In the genomic region with DNA sequence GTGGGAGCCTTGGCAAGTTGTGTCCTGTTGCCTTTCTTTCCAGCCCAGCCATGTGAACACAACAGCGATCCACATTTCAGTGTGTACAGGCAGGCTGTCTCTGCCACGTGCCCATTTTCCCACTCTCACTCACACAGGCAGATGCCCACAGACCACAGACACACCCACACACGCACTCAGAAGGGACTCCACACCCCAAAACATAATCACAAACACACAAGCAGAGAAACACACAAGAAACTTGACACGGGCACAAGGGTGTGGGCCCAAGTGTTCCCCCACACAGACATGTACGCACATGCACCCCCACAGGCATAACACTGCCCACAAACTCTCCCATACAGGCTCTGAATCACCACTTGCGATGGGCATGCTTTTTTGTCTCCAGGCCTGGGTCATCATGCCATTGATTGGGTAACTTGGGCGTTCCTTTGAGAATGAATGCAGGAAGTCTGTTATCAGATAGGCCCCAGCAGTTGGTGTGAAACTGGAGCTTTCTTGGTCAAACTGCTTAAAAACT, we compare ENCODE assay signal across 8 cellular contexts.
DNase-seq lines count a peak whose midpoint lies in the region; ATAC-seq and TF ChIP-seq lines count a peak whose summit lies in the region.

No MANE protein-coding gene starts in this region.

- H3K4me1 ChIP-seq in lower lobe of right lung = no peaks in the 10 kb centered on the region

- TF ChIP-seq CTCF in lower lobe of right lung (IDR thresholded peaks at IDR 0.05) = no peak

- intact Hi-C loops in lower lobe of right lung (cut with DNase I) = no loop called here

- peak; percentile 42 for ATAC-seq in HG02623 (IDR thresholded peaks at IDR 0.05; ENCODE audit: unreplicated experiment)
- ATAC-seq in activated naive CD4-positive, alpha-beta T cell treated with anti-CD3 and anti-CD28 coated beads, Interleukin-2, amount 50 U/mL, for 72 hours = peak; percentile 83 to 91
- peak; percentile 84 to 90 for ATAC-seq in lower lobe of right lung

- no peaks in the 10 kb centered on the region for H3K9me3 ChIP-seq in lower lobe of right lung

- peak overlapping the region; percentile 93 to 97 for H3K27ac Mint-ChIP-seq in activated naive CD4-positive, alpha-beta T cell treated with anti-CD3 and anti-CD28 coated beads, Interleukin-2, amount 50 U/mL, for 72 hours

- no peaks in the 10 kb centered on the region for H3K27me3 ChIP-seq in lower lobe of right lung (ENCODE audit: low read depth)

- peaks cover 3% of the 10 kb centered on the region for H3K36me3 ChIP-seq in lower lobe of right lung

- peaks cover 5 to 10% of the 10 kb centered on the region in 2 donors for H3K36me3 Mint-ChIP-seq in activated naive CD4-positive, alpha-beta T cell treated with anti-CD3 and anti-CD28 coated beads, Interleukin-2, amount 50 U/mL, for 72 hours

- DNase-seq in EH (ENCODE audit: low read depth) (peak; percentile 66), OCI-M2 (lab: John Stamatoyannopoulos, UW; ENCODE audit: unreplicated experiment) (peak; percentile 31), lower lobe of right lung (no peak), caudate nucleus (lab: John Stamatoyannopoulos, UW) (no peak), NCI-H128 (lab: John Stamatoyannopoulos, UW; ENCODE audit: unreplicated experiment) (no peak), SHP77 treated with DMSO at 0.1 percent for 48 hours (lab: John Stamatoyannopoulos, UW) (no peak)
- DNase-seq in activated naive CD4-positive, alpha-beta T cell treated with anti-CD3 and anti-CD28 coated beads, Interleukin-2, amount 50 U/mL, for 72 hours (ENCODE audit: low spot score in 2 of 2) = peak; percentile 17 to 62

- peak overlapping the region; percentile 62 for H3K27ac ChIP-seq in lower lobe of right lung
- H3K27ac ChIP-seq in caudate nucleus (ENCODE audit: low read depth, low read length) = no peak overlapping the region

- H3K9me3 Mint-ChIP-seq in activated naive CD4-positive, alpha-beta T cell treated with anti-CD3 and anti-CD28 coated beads, Interleukin-2, amount 50 U/mL, for 72 hours = no peaks in the 10 kb centered on the region

- peak overlapping the region; percentile 17 for H3K4me3 ChIP-seq in lower lobe of right lung

Comparison
In these comparisons a context has a peak if more than half of its experiments do, and no peak if none do; other contexts are left out.
1. DNase-seq: peak in EH (single experiment), OCI-M2 (single experiment) and activated naive CD4-positive, alpha-beta T cell treated with anti-CD3 and anti-CD28 coated beads, Interleukin-2, amount 50 U/mL, for 72 hours (2 of 2); none in lower lobe of right lung (single experiment), caudate nucleus (0 of 61), NCI-H128 (single experiment) and SHP77 treated with DMSO at 0.1 percent for 48 hours (single experiment).
2. Peak in every context shown above with its lines, with median percentiles within 50 percentile points of each other: ATAC-seq.